Comparison of ENCODE assay signal across 12 cellular contexts in the genomic region with DNA sequence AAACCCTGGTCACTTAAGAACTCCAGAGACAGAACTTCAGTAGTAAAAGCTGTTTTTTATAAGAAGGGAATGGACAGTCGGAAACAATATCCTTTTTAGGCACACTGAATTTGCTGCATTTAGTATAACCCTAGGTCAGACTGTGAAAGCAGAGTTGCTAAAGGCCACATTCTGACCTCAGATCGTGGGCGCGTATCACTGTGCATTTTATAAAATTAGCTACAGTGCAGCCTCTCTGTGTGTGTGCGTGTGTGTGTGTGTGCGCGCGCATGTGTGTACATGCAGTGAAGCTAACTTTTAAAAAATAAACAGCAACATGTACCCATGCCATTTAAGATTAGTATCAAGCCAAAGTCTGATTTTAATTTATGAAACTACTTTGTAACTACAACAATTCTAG. TPM values are rescaled to one million over a fixed set of nuclear protein-coding genes. Genes with fewer than 3 reads are reported as not detected.
DNase-seq lines count a peak whose midpoint lies in the region; ATAC-seq and TF ChIP-seq lines count a peak whose summit lies in the region.
"Had no signal": no experiment of that assay in that cellular context is flagged by ENCODE, and none has a peak within 500 bp of the region (broad histone marks: within the 10 kb centered on the region; RNA-seq: fewer than 3 reads in every experiment).

No MANE protein-coding gene starts in this region.

- WGBS in testis, 2 donors: 65 to 69% methylated on average over 8 of the region's 8 CpGs

- H3K4me3 Mint-ChIP-seq in natural killer cell: no peak overlapping the region
- H3K4me3 Mint-ChIP-seq in natural killer cell treated with Interleukin-12 subunit alpha and Interleukin-12 subunit beta and Interleukin-15 and Interleukin-18, amount 100 ng/mL, for 72 hours: no peak overlapping the region
- H3K4me3 Mint-ChIP-seq in WTC11: no peak overlapping the region
- no peak overlapping the region for H3K4me3 Mint-ChIP-seq in Caco-2 (ENCODE audit: unreplicated experiment)
- H3K4me3 Mint-ChIP-seq: neural progenitor cell had no signal

- H3K36me3 ChIP-seq in iPS-20b (ENCODE audit: insufficient read depth, low read depth, low read length) (no peaks in the 10 kb centered on the region; the same call in 1 of the 2 replicates), testis (ENCODE audit: low read depth, missing control alignments) (no peaks in the 10 kb centered on the region), Caco-2 (ENCODE audit: control insufficient read depth, insufficient read depth, low read length) (no peaks in the 10 kb centered on the region)
- H3K36me3 ChIP-seq: neural progenitor cell had no signal

- no peaks in the 10 kb centered on the region for H3K9me3 Mint-ChIP-seq in natural killer cell
- no peaks in the 10 kb centered on the region for H3K9me3 Mint-ChIP-seq in natural killer cell treated with Interleukin-12 subunit alpha and Interleukin-12 subunit beta and Interleukin-15 and Interleukin-18, amount 100 ng/mL, for 72 hours
- peaks cover 8% of the 10 kb centered on the region for H3K9me3 Mint-ChIP-seq in WTC11
- peaks cover 9% of the 10 kb centered on the region for H3K9me3 Mint-ChIP-seq in Caco-2 (ENCODE audit: unreplicated experiment)

- H3K27me3 ChIP-seq in iPS-20b (ENCODE audit: insufficient read depth, low read length) (no peaks in the 10 kb centered on the region), testis (no peaks in the 10 kb centered on the region), Caco-2 (replicated peaks; ENCODE audit: control insufficient read depth, insufficient read depth, low read length) (no peaks in the 10 kb centered on the region)

- no TSS peak for BruUV-seq in Caco-2 (replicated peaks; lab: Mats Ljungman, UMichigan)

- DNase-seq in natural killer cell (no peak), WTC11 (ENCODE audit: low spot score) (no peak), testis (peak; percentile 32), Caco-2 (no peak), NCI-H748 (lab: John Stamatoyannopoulos, UW; ENCODE audit: unreplicated experiment) (no peak)
- no peak for DNase-seq in natural killer cell treated with Interleukin-12 subunit alpha and Interleukin-12 subunit beta and Interleukin-15 and Interleukin-18, amount 100 ng/mL, for 72 hours (ENCODE audit: low spot score)
- DNase-seq: activated CD8-positive, alpha-beta memory T cell treated with anti-CD3 and anti-CD28 coated beads, Interleukin-2, amount 50 U/mL, for 48 hours; left colon; NCI-H1105 had no signal

- CTCF ChIA-PET in WTC11 (lab: Charles Lee) (interaction anchor here (1.0 to 1.6 kb wide), 4 partner anchors 10 to 42 kb away, joined by 4 to 6 read pairs (median 4); no protein-coding TSS in a partner anchor), Caco-2 (lab: Charles Lee) (no interaction called here)

- no peak overlapping the region for H3K27ac ChIP-seq in iPS-20b (ENCODE audit: low read length)
- H3K27ac ChIP-seq in testis: peak overlapping the region in 1 of 2 donors; percentile 38
- H3K27ac ChIP-seq: neural progenitor cell had no signal

- no peak for TF ChIP-seq POLR2A in testis (IDR thresholded peaks at IDR 0.05)

- no peak overlapping the region for H3K4me3 ChIP-seq in iPS-20b (ENCODE audit: low read length)
- H3K4me3 ChIP-seq in testis: no peak overlapping the region
- H3K4me3 ChIP-seq in Caco-2 (ENCODE audit: low read depth, low read length): no peak overlapping the region
- H3K4me3 ChIP-seq: neural progenitor cell had no signal

- H3K27ac Mint-ChIP-seq in natural killer cell: peak overlapping the region; percentile 13 to 17
- no peak overlapping the region for H3K27ac Mint-ChIP-seq in natural killer cell treated with Interleukin-12 subunit alpha and Interleukin-12 subunit beta and Interleukin-15 and Interleukin-18, amount 100 ng/mL, for 72 hours
- peak overlapping the region; percentile 16; the same call in 1 of the 2 replicates for H3K27ac Mint-ChIP-seq in WTC11
- no peak overlapping the region for H3K27ac Mint-ChIP-seq in Caco-2 (ENCODE audit: unreplicated experiment)
- H3K27ac Mint-ChIP-seq: neural progenitor cell had no signal

- H3K9me3 ChIP-seq in iPS-20b (ENCODE audit: insufficient read depth, low read depth, low read length) (peaks cover 3% of the 10 kb centered on the region; the same call in 1 of the 2 replicates), testis (no peaks in the 10 kb centered on the region), Caco-2 (no peaks in the 10 kb centered on the region)

- H3K9ac ChIP-seq in iPS-20b (ENCODE audit: low read depth, low read length): 0 out of 2 replicates have a peak overlapping the region, but pooled peaks have one; percentile 2
- H3K9ac ChIP-seq: neural progenitor cell had no signal

- no peak for TF ChIP-seq CTCF in natural killer cell (IDR thresholded peaks at IDR 0.05)
- TF ChIP-seq CTCF in WTC11 (IDR thresholded peaks at IDR 0.05): no peak
- no peak for TF ChIP-seq CTCF in testis (IDR thresholded peaks at IDR 0.05)
- no peak for TF ChIP-seq CTCF in Caco-2 (IDR thresholded peaks at IDR 0.05; ENCODE audit: insufficient read depth in 1 of 2, low read depth in 1 of 2, low read length in 1 of 2, severe bottlenecking in 1 of 2, unreplicated experiment in 1 of 2)

- POLR2A ChIA-PET in WTC11 (lab: Charles Lee): interaction anchor here (1.0 to 1.5 kb wide), 2 partner anchors 8 to 12 kb away, joined by 3 read pairs; no protein-coding TSS in a partner anchor
- POLR2A ChIA-PET in Caco-2 (lab: Charles Lee): no interaction called here

- H3K27me3 Mint-ChIP-seq in natural killer cell (ENCODE audit: low read depth in 2 of 2): no peaks in the 10 kb centered on the region
- no peaks in the 10 kb centered on the region for H3K27me3 Mint-ChIP-seq in natural killer cell treated with Interleukin-12 subunit alpha and Interleukin-12 subunit beta and Interleukin-15 and Interleukin-18, amount 100 ng/mL, for 72 hours
- H3K27me3 Mint-ChIP-seq in WTC11 (ENCODE audit: low read depth): no peaks in the 10 kb centered on the region
- H3K27me3 Mint-ChIP-seq in Caco-2 (ENCODE audit: insufficient read depth, unreplicated experiment): no peaks in the 10 kb centered on the region

- H3K36me3 Mint-ChIP-seq in natural killer cell (no peaks in the 10 kb centered on the region), WTC11 (peaks cover 11% of the 10 kb centered on the region), Caco-2 (ENCODE audit: insufficient read depth, unreplicated experiment) (no peaks in the 10 kb centered on the region)
- peaks cover 5% of the 10 kb centered on the region for H3K36me3 Mint-ChIP-seq in natural killer cell treated with Interleukin-12 subunit alpha and Interleukin-12 subunit beta and Interleukin-15 and Interleukin-18, amount 100 ng/mL, for 72 hours

- intact Hi-C loops in natural killer cell (cut with micrococcal nuclease) (loop anchor here (10.0 kb wide), 1 partner anchor 244 kb away; the partner anchor contains the start of gene LSM6), testis (cut with DNase I; ENCODE audit: low total_unique reads) (no loop called here), Caco-2 (cut with micrococcal nuclease; ENCODE audit: unreplicated experiment) (no loop called here)

- no peak for ATAC-seq in natural killer cell
- ATAC-seq in natural killer cell treated with Interleukin-12 subunit alpha and Interleukin-12 subunit beta and Interleukin-15 and Interleukin-18, amount 100 ng/mL, for 72 hours: no peak
- ATAC-seq in WTC11: no peak
- no peak for ATAC-seq in HG02852 (IDR thresholded peaks at IDR 0.05; ENCODE audit: unreplicated experiment)
- ATAC-seq: left colon had no signal

- H3K4me1 ChIP-seq in iPS-20b (ENCODE audit: insufficient read depth, low read length) (peaks cover 19% of the 10 kb centered on the region), testis (peaks cover 16% of the 10 kb centered on the region), Caco-2 (no peaks in the 10 kb centered on the region)
- H3K4me1 ChIP-seq: neural progenitor cell had no signal

- H3K4me1 Mint-ChIP-seq in natural killer cell (peaks cover 30 to 54% of the 10 kb centered on the region in 2 donors), WTC11 (peaks cover 67% of the 10 kb centered on the region), Caco-2 (ENCODE audit: low read depth, unreplicated experiment) (peaks cover 2% of the 10 kb centered on the region)
- peaks cover 21 to 25% of the 10 kb centered on the region in 2 donors for H3K4me1 Mint-ChIP-seq in natural killer cell treated with Interleukin-12 subunit alpha and Interleukin-12 subunit beta and Interleukin-15 and Interleukin-18, amount 100 ng/mL, for 72 hours (ENCODE audit: low read depth in 2 of 2)

TF ChIP-seq in WTC11, 78 proteins besides CTCF, POLR2A, EP300 and RAD21 (continues in another document):
- TF ChIP-seq, protein P1, sequence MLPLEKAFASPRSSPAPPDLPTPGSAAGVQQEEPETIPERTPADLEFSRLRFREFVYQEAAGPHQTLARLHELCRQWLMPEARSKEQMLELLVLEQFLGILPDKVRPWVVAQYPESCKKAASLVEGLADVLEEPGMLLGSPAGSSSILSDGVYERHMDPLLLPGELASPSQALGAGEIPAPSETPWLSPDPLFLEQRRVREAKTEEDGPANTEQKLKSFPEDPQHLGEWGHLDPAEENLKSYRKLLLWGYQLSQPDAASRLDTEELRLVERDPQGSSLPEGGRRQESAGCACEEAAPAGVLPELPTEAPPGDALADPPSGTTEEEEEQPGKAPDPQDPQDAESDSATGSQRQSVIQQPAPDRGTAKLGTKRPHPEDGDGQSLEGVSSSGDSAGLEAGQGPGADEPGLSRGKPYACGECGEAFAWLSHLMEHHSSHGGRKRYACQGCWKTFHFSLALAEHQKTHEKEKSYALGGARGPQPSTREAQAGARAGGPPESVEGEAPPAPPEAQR (CRISPR knock-in tag; IDR thresholded peaks at IDR 0.05): no peak
- TF ChIP-seq, protein P2, sequence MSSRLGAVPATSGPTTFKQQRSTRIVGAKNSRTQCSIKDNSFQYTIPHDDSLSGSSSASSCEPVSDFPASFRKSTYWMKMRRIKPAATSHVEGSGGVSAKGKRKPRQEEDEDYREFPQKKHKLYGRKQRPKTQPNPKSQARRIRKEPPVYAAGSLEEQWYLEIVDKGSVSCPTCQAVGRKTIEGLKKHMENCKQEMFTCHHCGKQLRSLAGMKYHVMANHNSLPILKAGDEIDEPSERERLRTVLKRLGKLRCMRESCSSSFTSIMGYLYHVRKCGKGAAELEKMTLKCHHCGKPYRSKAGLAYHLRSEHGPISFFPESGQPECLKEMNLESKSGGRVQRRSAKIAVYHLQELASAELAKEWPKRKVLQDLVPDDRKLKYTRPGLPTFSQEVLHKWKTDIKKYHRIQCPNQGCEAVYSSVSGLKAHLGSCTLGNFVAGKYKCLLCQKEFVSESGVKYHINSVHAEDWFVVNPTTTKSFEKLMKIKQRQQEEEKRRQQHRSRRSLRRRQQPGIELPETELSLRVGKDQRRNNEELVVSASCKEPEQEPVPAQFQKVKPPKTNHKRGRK (CRISPR knock-in tag; IDR thresholded peaks at IDR 0.05; ENCODE audit: borderline replicate concordance): no peak

RNA-seq across cellular contexts. Expression of gene ZNF827, which starts 8.0 kb away (rescaled TPM):
- total RNA-seq in natural killer cell (10 to 100 TPM; 25.8 to 35.5 (median 32.9) TPM), WTC11 (2021) (25.0 to 26.8 TPM (median 25.6 TPM) in 3 replicates), testis (10 to 100 TPM; 37.5 to 46.8 TPM), Caco-2 (2022) (4.4 and 5.3 TPM in 2 replicates)
- 10 to 100 TPM; 11.8 to 40.5 TPM for total RNA-seq in natural killer cell treated with Interleukin-12 subunit alpha and Interleukin-12 subunit beta and Interleukin-15 and Interleukin-18, amount 100 ng/mL, for 72 hours
- polyA plus RNA-seq in testis (ENCODE audit: insufficient read depth, low read depth, low replicate concordance): 13.9 TPM

Comparison
In these comparisons a context has a peak if more than half of its experiments do, and no peak if none do; other contexts are left out.
1. H3K27ac Mint-ChIP-seq: peak in natural killer cell (2 of 2) and WTC11 (single experiment); none in natural killer cell treated with Interleukin-12 subunit alpha and Interleukin-12 subunit beta and Interleukin-15 and Interleukin-18, amount 100 ng/mL, for 72 hours (0 of 2) and Caco-2 (single experiment).